In the genomic region with DNA sequence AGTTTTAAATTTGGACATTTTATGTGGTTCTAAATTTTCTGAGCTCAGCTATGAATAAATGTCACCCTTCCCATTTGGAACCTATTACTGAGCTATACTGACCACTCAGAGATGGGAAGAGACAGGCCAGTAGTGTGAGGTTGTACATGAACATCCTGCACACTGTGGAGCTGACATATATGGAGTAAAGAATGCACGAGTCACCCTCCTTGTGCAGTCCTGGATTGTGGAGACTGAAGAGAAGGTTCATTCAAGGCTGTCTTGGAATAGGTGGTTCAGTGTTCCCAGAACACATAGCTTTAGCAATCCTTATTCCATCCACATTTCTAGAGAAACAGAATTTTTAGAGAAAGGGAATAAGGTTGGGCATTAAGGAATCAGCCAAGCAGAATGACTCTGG, we compare ENCODE assay signal across 13 cellular contexts. TPM values are rescaled to one million over a fixed set of nuclear protein-coding genes. Genes with fewer than 3 reads are reported as not detected.
DNase-seq lines count a peak whose midpoint lies in the region; ATAC-seq and TF ChIP-seq lines count a peak whose summit lies in the region.
"Had no signal": no experiment of that assay in that cellular context is flagged by ENCODE, and none has a peak within 500 bp of the region (broad histone marks: within the 10 kb centered on the region; RNA-seq: fewer than 3 reads in every experiment).

No MANE protein-coding gene starts in this region.

- CTCF ChIA-PET in IMR-90 (lab: Yijun Ruan, JAX), result no interaction called here

- no CpG with 5 or more reads among the region's 1 CpG for WGBS in IMR-90 (ENCODE audit: extremely low coverage in 2 of 2, insufficient read length in 1 of 2), 2 experiments

- ATAC-seq in IMR-90 (ENCODE audit: low read depth) (peak; percentile 97), GM21825 (IDR thresholded peaks at IDR 0.05; ENCODE audit: unreplicated experiment) (no peak)
- ATAC-seq: naive thymus-derived CD8-positive, alpha-beta T cell had no signal

- H2AFZ ChIP-seq in IMR-90 (replicated peaks; ENCODE audit: low read length, poor library complexity), result no peak overlapping the region

- H3K14ac ChIP-seq in IMR-90 (replicated peaks; ENCODE audit: low read depth, low read length), result no peak overlapping the region; the same call in 1 of the 2 replicates

- peak overlapping the region; percentile 21; the same call in 1 of the 2 replicates for H2BK120ac ChIP-seq in IMR-90 (ENCODE audit: low read depth, low read length)

- peak overlapping the region; percentile 64; the same call in 1 of the 2 replicates for H2BK20ac ChIP-seq in IMR-90 (ENCODE audit: low read depth, low read length)

- BruUV-seq in IMR-90 (replicated peaks; lab: Mats Ljungman, UMichigan), result no TSS peak

- H3K36me3 ChIP-seq in IMR-90 (ENCODE audit: control insufficient read depth, insufficient read depth, low read length), result no peaks in the 10 kb centered on the region
- H3K36me3 ChIP-seq: esophagus squamous epithelium had no signal

- H3K36me3 Mint-ChIP-seq in glutamatergic neuron (ENCODE audit: unreplicated experiment), result peaks cover 6% of the 10 kb centered on the region

- dilution Hi-C loops in IMR-90 (cut with HindIII; ENCODE audit: low sequenced_read_pairs, unreplicated experiment), result no loop called here

- H3K27ac ChIP-seq in IMR-90 (ENCODE audit: insufficient read depth, low read length), result no peak overlapping the region
- H3K27ac ChIP-seq: esophagus squamous epithelium had no signal

- H3K27me3 ChIP-seq in IMR-90 (ENCODE audit: control insufficient read depth, insufficient read depth, low read length), result no peaks in the 10 kb centered on the region
- H3K27me3 ChIP-seq: esophagus squamous epithelium had no signal

- in situ Hi-C loops in IMR-90 (cut with MboI; ENCODE audit: low sequenced_read_pairs), result no loop called here

- POLR2A ChIA-PET in IMR-90 (lab: Charles Lee; ENCODE audit: unreplicated experiment), result no interaction called here

- no peak overlapping the region for H2AK9ac ChIP-seq in IMR-90 (replicated peaks; ENCODE audit: low read depth, low read length, poor library complexity)

- H2BK15ac ChIP-seq in IMR-90 (ENCODE audit: low read depth, low read length), result no peak overlapping the region

- H3K79me1 ChIP-seq in IMR-90 (ENCODE audit: low read depth in 1 of 2, low read length in 2 of 2), result no peaks in the 10 kb centered on the region

- H3K23ac ChIP-seq in IMR-90 (ENCODE audit: low read depth, low read length), result no peak overlapping the region

- H2BK5ac ChIP-seq in IMR-90 (ENCODE audit: low read depth, low read length, poor library complexity, severe bottlenecking), result peak overlapping the region; percentile 36

- H3K27ac Mint-ChIP-seq in glutamatergic neuron (ENCODE audit: unreplicated experiment), result no peak overlapping the region
- H3K27ac Mint-ChIP-seq: naive thymus-derived CD8-positive, alpha-beta T cell had no signal

- no peak overlapping the region for H4K8ac ChIP-seq in IMR-90 (ENCODE audit: low read depth in 2 of 2, low read length in 2 of 2)

- no peak for TF ChIP-seq POLR2A in IMR-90 (IDR thresholded peaks at IDR 0.05; ENCODE audit: low read depth, low read length)

- H3K4me1 Mint-ChIP-seq in glutamatergic neuron (ENCODE audit: low read depth, unreplicated experiment), result no peaks in the 10 kb centered on the region

- peaks cover 4% of the 10 kb centered on the region; the same call in 1 of the 2 replicates for H3K4me1 ChIP-seq in IMR-90 (ENCODE audit: control insufficient read depth, insufficient read depth, low read length)
- H3K4me1 ChIP-seq: esophagus squamous epithelium had no signal

- no peaks in the 10 kb centered on the region; the same call in 1 of the 2 replicates for H3K9me1 ChIP-seq in IMR-90 (ENCODE audit: insufficient read depth, low read length)

- no peak overlapping the region for H4K5ac ChIP-seq in IMR-90 (ENCODE audit: low read depth, low read length)

- TF ChIP-seq RAD21 in IMR-90 (IDR thresholded peaks at IDR 0.05; ENCODE audit: low read length), result no peak

- H3K56ac ChIP-seq in IMR-90 (ENCODE audit: extremely low read depth, insufficient read depth, low read length), result no peak overlapping the region

- no peaks in the 10 kb centered on the region for H4K20me1 ChIP-seq in IMR-90 (ENCODE audit: insufficient read depth, low read length)

- DNase-seq in AG10803 (ENCODE audit: low read depth) (peak; percentile 61), IMR-90 (peak; percentile 75), dermis blood vessel endothelial cell (peak; percentile 10), kidney tubule cell (ENCODE audit: low spot score) (peak; percentile 72), glutamatergic neuron (no peak), D341Med (ENCODE audit: low spot score) (no peak)
- DNase-seq in activated CD4-positive, alpha-beta T cell treated with anti-CD3 and anti-CD28 coated beads for 1 hour, result no peak
- DNase-seq: DMS79 treated with DMSO at 0.1 percent for 48 hours; esophagus squamous epithelium; naive thymus-derived CD8-positive, alpha-beta T cell; NCI-H2107; stimulated activated CD4-positive, alpha-beta T cell treated with anti-CD3 and anti-CD28 coated beads, Interleukin-15, amount 100 ng/mL, for 24 hours had no signal

- no peaks in the 10 kb centered on the region for H3K9me3 ChIP-seq in IMR-90 (ENCODE audit: control insufficient read depth, insufficient read depth, low read length)
- H3K9me3 ChIP-seq: esophagus squamous epithelium had no signal

- no peak overlapping the region for H3K4me3 Mint-ChIP-seq in glutamatergic neuron (ENCODE audit: unreplicated experiment)
- H3K4me3 Mint-ChIP-seq: naive thymus-derived CD8-positive, alpha-beta T cell had no signal

- H3K27me3 Mint-ChIP-seq in glutamatergic neuron (ENCODE audit: unreplicated experiment), result no peaks in the 10 kb centered on the region

- H3K4me3 ChIP-seq in AG10803 (ENCODE audit: low read length), result no peak overlapping the region
- H3K4me3 ChIP-seq in IMR-90 (ENCODE audit: insufficient read depth, low read depth, low read length), result no peak overlapping the region
- H3K4me3 ChIP-seq: esophagus squamous epithelium had no signal

- no peak overlapping the region; the same call in 1 of the 2 replicates for H3K4me2 ChIP-seq in IMR-90 (ENCODE audit: low read depth, low read length)

- no peak overlapping the region for H3K9ac ChIP-seq in IMR-90 (ENCODE audit: low read depth, low read length)

- no peak overlapping the region for H3K4ac ChIP-seq in IMR-90 (ENCODE audit: low read depth, low read length)

- H3K18ac ChIP-seq in IMR-90 (ENCODE audit: low read depth, low read length), result peak overlapping the region; percentile 76; the same call in 1 of the 2 replicates

- intact Hi-C loops in IMR-90 (cut with micrococcal nuclease), result no loop called here

- TF ChIP-seq CTCF in AG10803 (conservative IDR thresholded peaks at IDR 0.05; ENCODE audit: low read length) (no peak), IMR-90 (conservative IDR thresholded peaks at IDR 0.05; ENCODE audit: low read depth, low read length) (no peak), glutamatergic neuron (IDR thresholded peaks at IDR 0.05; ENCODE audit: partially characterized antibody, unreplicated experiment) (no peak)

- H4K91ac ChIP-seq in IMR-90 (ENCODE audit: insufficient read depth, low read depth, low read length), result no peak overlapping the region

- H3K9me3 Mint-ChIP-seq in glutamatergic neuron (ENCODE audit: unreplicated experiment), result no peaks in the 10 kb centered on the region

- H2AK5ac ChIP-seq in IMR-90 (ENCODE audit: low read depth, low read length), result no peak overlapping the region; the same call in 1 of the 2 replicates

TF ChIP-seq in IMR-90, 13 proteins besides CTCF, POLR2A, EP300 and RAD21:
- TF ChIP-seq MAZ (IDR thresholded peaks at IDR 0.05; ENCODE audit: borderline replicate concordance, low read depth, low read length), result no peak
- peak; percentile 25; the same call in 1 of the 2 replicates for TF ChIP-seq NFE2L2 (IDR thresholded peaks at IDR 0.05; ENCODE audit: low read depth, low read length)
- TF ChIP-seq, protein P1, sequence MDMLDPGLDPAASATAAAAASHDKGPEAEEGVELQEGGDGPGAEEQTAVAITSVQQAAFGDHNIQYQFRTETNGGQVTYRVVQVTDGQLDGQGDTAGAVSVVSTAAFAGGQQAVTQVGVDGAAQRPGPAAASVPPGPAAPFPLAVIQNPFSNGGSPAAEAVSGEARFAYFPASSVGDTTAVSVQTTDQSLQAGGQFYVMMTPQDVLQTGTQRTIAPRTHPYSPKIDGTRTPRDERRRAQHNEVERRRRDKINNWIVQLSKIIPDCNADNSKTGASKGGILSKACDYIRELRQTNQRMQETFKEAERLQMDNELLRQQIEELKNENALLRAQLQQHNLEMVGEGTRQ (IDR thresholded peaks at IDR 0.05; ENCODE audit: low read depth, low read length), result no peak
- no peak for TF ChIP-seq CEBPB (IDR thresholded peaks at IDR 0.05; ENCODE audit: low read depth, low read length)
- TF ChIP-seq, protein P2, sequence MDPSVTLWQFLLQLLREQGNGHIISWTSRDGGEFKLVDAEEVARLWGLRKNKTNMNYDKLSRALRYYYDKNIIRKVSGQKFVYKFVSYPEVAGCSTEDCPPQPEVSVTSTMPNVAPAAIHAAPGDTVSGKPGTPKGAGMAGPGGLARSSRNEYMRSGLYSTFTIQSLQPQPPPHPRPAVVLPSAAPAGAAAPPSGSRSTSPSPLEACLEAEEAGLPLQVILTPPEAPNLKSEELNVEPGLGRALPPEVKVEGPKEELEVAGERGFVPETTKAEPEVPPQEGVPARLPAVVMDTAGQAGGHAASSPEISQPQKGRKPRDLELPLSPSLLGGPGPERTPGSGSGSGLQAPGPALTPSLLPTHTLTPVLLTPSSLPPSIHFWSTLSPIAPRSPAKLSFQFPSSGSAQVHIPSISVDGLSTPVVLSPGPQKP (IDR thresholded peaks at IDR 0.05; ENCODE audit: borderline replicate concordance, low read depth, low read length), result no peak
- TF ChIP-seq BHLHE40 (IDR thresholded peaks at IDR 0.05; ENCODE audit: low read depth, low read length), result no peak
TF ChIP-seq in IMR-90: peak in this region for 1.

RNA-seq across cellular contexts. Expression of gene OGFRL1, which starts 50.3 kb away (rescaled TPM):
- total RNA-seq in IMR-90 (2012; rRNA removed) (5.7 and 14.4 TPM in 2 replicates), dermis blood vessel endothelial cell (14.4 and 16.5 TPM in 2 replicates), glutamatergic neuron (ENCODE audit: unreplicated experiment) (21.4 TPM)
- polyA plus RNA-seq in IMR-90 (2012; rRNA removed), result 3.7 and 5.4 TPM in 2 replicates
- 0.65 and 1.2 TPM in 2 replicates for polyA plus RNA-seq in IMR-90 (2012; cell fraction: cytosol; rRNA removed)
- polyA plus RNA-seq in IMR-90 (2012; cell fraction: nucleus; rRNA removed; ENCODE audit: low replicate concordance), result 0.41 and 2.7 TPM in 2 replicates

Comparison
In these comparisons a context has a peak if more than half of its experiments do, and no peak if none do; other contexts are left out.
1. DNase-seq: peak in AG10803 (single experiment), IMR-90 (single experiment), dermis blood vessel endothelial cell (single experiment) and kidney tubule cell (single experiment); none in activated CD4-positive, alpha-beta T cell treated with anti-CD3 and anti-CD28 coated beads for 1 hour (single experiment), glutamatergic neuron (single experiment) and D341Med (single experiment).